In genomic region chr3:23395115-23395514, GRCh38 we compare ENCODE assay signal across 19 cellular contexts.
"Had no signal": no experiment of that assay in that cellular context is flagged by ENCODE, and none has a peak within 500 bp of the region (broad histone marks: within the 10 kb centered on the region; RNA-seq: fewer than 3 reads in every experiment).

No MANE protein-coding gene starts in this region.

- DNase-seq: activated B cell treated with CpG ODN at 0.5 μM for 24 hours; activated CD4-positive, alpha-beta T cell treated with anti-CD3 and anti-CD28 coated beads for 48 hours; activated CD8-positive, alpha-beta T cell treated with anti-CD3 and anti-CD28 coated beads for 36 hours; activated effector memory CD4-positive, alpha-beta T cell treated with Interleukin-2 at 50 U/mL for 16 hours; activated T-cell treated with anti-CD3 and anti-CD28 coated beads, Interleukin-2, amount 50 U/mL, for 4 hours; adrenal gland; dorsolateral prefrontal cortex; islet precursor cell; mammary epithelial cell; naive B cell; ovary; right lobe of liver; stimulated activated CD4-positive, alpha-beta T cell treated with anti-CD3 and anti-CD28 coated beads, Interleukin-4, amount 100 ng/mL, for 4 hours; stimulated activated naive CD8-positive, alpha-beta T cell treated with anti-CD3 and anti-CD28 coated beads, Interleukin-15, amount 100 ng/mL, for 72 hours had no signal

- H3K4me3 Mint-ChIP-seq: activated B cell treated with CpG ODN at 0.5 μM for 24 hours; activated CD8-positive, alpha-beta T cell treated with anti-CD3 and anti-CD28 coated beads for 36 hours; activated naive CD4-positive, alpha-beta T cell treated with anti-CD3 and anti-CD28 coated beads, Interleukin-2, amount 50 U/mL, for 24 hours; activated T-cell treated with anti-CD3 and anti-CD28 coated beads, Interleukin-2, amount 50 U/mL, for 4 hours; naive B cell; neural progenitor cell; stimulated activated naive CD8-positive, alpha-beta T cell treated with anti-CD3 and anti-CD28 coated beads, Interleukin-15, amount 100 ng/mL, for 72 hours; type B pancreatic cell had no signal

- ATAC-seq: activated CD8-positive, alpha-beta T cell treated with anti-CD3 and anti-CD28 coated beads for 36 hours; activated T-cell treated with anti-CD3 and anti-CD28 coated beads, Interleukin-2, amount 50 U/mL, for 4 hours; esophagus mucosa; left lobe of liver; right lobe of liver; stimulated activated naive CD8-positive, alpha-beta T cell treated with anti-CD3 and anti-CD28 coated beads, Interleukin-15, amount 100 ng/mL, for 72 hours had no signal

- H3K27me3 Mint-ChIP-seq: activated B cell treated with CpG ODN at 0.5 μM for 24 hours, naive B cell, type B pancreatic cell had no signal

- H3K27ac Mint-ChIP-seq: activated B cell treated with CpG ODN at 0.5 μM for 24 hours; activated CD8-positive, alpha-beta T cell treated with anti-CD3 and anti-CD28 coated beads for 36 hours; activated naive CD4-positive, alpha-beta T cell treated with anti-CD3 and anti-CD28 coated beads, Interleukin-2, amount 50 U/mL, for 24 hours; neural progenitor cell; stimulated activated naive CD8-positive, alpha-beta T cell treated with anti-CD3 and anti-CD28 coated beads, Interleukin-15, amount 100 ng/mL, for 72 hours; type B pancreatic cell had no signal

- H3K9me3 Mint-ChIP-seq: activated B cell treated with CpG ODN at 0.5 μM for 24 hours; activated CD8-positive, alpha-beta T cell treated with anti-CD3 and anti-CD28 coated beads for 36 hours; activated naive CD4-positive, alpha-beta T cell treated with anti-CD3 and anti-CD28 coated beads, Interleukin-2, amount 50 U/mL, for 24 hours; activated T-cell treated with anti-CD3 and anti-CD28 coated beads, Interleukin-2, amount 50 U/mL, for 4 hours had no signal

- H3K36me3 Mint-ChIP-seq: activated naive CD4-positive, alpha-beta T cell treated with anti-CD3 and anti-CD28 coated beads, Interleukin-2, amount 50 U/mL, for 24 hours; naive B cell; type B pancreatic cell had no signal
